ENCODE assay signal across 9 cellular contexts in the genomic region with DNA sequence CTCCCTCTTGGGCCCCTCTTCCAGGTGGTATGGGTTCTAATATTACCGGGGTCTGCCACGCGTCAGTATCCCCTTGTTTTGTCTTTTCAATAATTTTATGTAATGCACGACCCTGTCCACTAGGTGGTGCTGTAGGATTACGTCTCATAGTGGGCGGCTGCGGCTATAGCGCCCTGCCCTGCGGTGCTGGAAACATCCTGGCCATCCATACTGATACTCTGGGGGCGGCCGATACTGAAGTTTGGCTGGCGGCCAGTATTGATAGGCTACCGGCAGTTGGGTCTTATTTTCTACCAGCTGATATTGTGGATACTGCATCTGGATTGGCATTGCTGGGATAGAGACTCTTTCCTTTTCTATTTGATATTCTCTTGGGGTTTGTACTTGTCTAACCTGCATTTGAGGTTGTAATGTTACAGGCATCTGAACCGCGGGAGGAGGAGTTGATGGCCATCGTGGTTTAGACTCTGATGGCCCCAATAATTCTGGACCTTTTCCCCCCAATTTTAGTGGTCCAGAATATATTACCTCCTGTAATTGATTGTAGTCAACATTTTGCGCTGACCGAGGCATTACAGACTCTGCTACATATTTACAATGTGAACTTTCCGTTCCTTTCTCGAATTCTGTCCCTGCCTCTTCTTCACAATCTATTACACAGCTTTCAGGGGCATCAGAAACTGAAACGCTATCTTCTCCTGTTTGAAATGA. TPM values are rescaled to one million over a fixed set of nuclear protein-coding genes. Genes with fewer than 3 reads are reported as not detected.
DNase-seq lines count a peak whose midpoint lies in the region; ATAC-seq, FAIRE-seq and TF ChIP-seq lines count a peak whose summit lies in the region.
"Had no signal": no experiment of that assay in that cellular context is flagged by ENCODE, and none has a peak within 500 bp of the region (broad histone marks: within the 10 kb centered on the region; RNA-seq: fewer than 3 reads in every experiment).

No MANE protein-coding gene starts in this region.

- no peak for ATAC-seq in T-helper 17 cell
- ATAC-seq in HG03520 (IDR thresholded peaks at IDR 0.05; ENCODE audit: unreplicated experiment), result no peak
- ATAC-seq in HG02678 (IDR thresholded peaks at IDR 0.05; ENCODE audit: unreplicated experiment), result no peak

- no peak overlapping the region for H3K27ac Mint-ChIP-seq in T-helper 17 cell
- no peak overlapping the region for H3K27ac Mint-ChIP-seq in astrocyte (ENCODE audit: unreplicated experiment)
- H3K27ac Mint-ChIP-seq in immature natural killer cell, result peak overlapping the region; percentile 83 to 95 (median 88)

- H3K36me3 Mint-ChIP-seq in T-helper 17 cell (ENCODE audit: low read depth) (no peaks in the 10 kb centered on the region), astrocyte (ENCODE audit: low read depth, unreplicated experiment) (peaks cover 2% of the 10 kb centered on the region), immature natural killer cell (no peaks in the 10 kb centered on the region)

- peaks cover 10% of the 10 kb centered on the region for H3K27me3 Mint-ChIP-seq in T-helper 17 cell
- H3K27me3 Mint-ChIP-seq in astrocyte (ENCODE audit: low read depth, unreplicated experiment), result peaks cover 1% of the 10 kb centered on the region
- peaks cover 0 to 7% (median 2%) of the 10 kb centered on the region in 3 donors for H3K27me3 Mint-ChIP-seq in immature natural killer cell (ENCODE audit: low read depth in 3 of 3)

- FAIRE-seq in astrocyte (lab: Jason Lieb, UNC), result no peak

- H3K4me2 ChIP-seq in astrocyte (ENCODE audit: low read length), result peak overlapping the region; percentile 58

- H2AFZ ChIP-seq in astrocyte (ENCODE audit: low read depth, low read length), result no peak overlapping the region

- no peak overlapping the region for H3K4me3 ChIP-seq in astrocyte (ENCODE audit: insufficient read depth, low read depth, low read length)

- H3K9me3 Mint-ChIP-seq in astrocyte (ENCODE audit: unreplicated experiment) (no peaks in the 10 kb centered on the region), immature natural killer cell (no peaks in the 10 kb centered on the region)

- peaks cover 6% of the 10 kb centered on the region for H3K27me3 ChIP-seq in astrocyte (ENCODE audit: insufficient read depth, low read length)

- no peak overlapping the region for H3K27ac ChIP-seq in astrocyte (ENCODE audit: low read depth, low read length)

- no peaks in the 10 kb centered on the region for H3K36me3 ChIP-seq in astrocyte (ENCODE audit: insufficient read depth, low read length)

- peak overlapping the region; percentile 36 for H3K4me3 Mint-ChIP-seq in T-helper 17 cell
- peak overlapping the region; percentile 50 for H3K4me3 Mint-ChIP-seq in astrocyte (ENCODE audit: unreplicated experiment)
- peak overlapping the region; percentile 73 to 80 (median 76) for H3K4me3 Mint-ChIP-seq in immature natural killer cell

- no peak overlapping the region for H3K9ac ChIP-seq in astrocyte (ENCODE audit: low read length)

- peak; percentile 74 for TF ChIP-seq CTCF in astrocyte (IDR thresholded peaks at IDR 0.05; ENCODE audit: insufficient read depth, low read depth, low read length)

- H3K79me2 ChIP-seq in astrocyte (ENCODE audit: insufficient read depth, low read length), result peaks cover 9% of the 10 kb centered on the region

- H4K20me1 ChIP-seq in astrocyte (ENCODE audit: insufficient read depth, low read length), result peaks cover 12% of the 10 kb centered on the region

- DNase-seq in GF-D8 (lab: John Stamatoyannopoulos, UW), result peak; percentile 24
- DNase-seq in NCI-H1092 (lab: John Stamatoyannopoulos, UW), result peak; percentile 71
- peak; percentile 43 to 59 (median 45) for DNase-seq in T-helper 17 cell
- DNase-seq in astrocyte (ENCODE audit: low read depth), result no peak
- peak; percentile 77 to 81 (median 80) for DNase-seq in immature natural killer cell
- peak; percentile 58 to 68 for DNase-seq in stimulated activated CD4-positive, alpha-beta T cell treated with anti-CD3 and anti-CD28 coated beads, Interleukin-15, amount 100 ng/mL, for 48 hours (ENCODE audit: low read depth in 2 of 2)

- H3K4me1 Mint-ChIP-seq in T-helper 17 cell, result peaks cover 27% of the 10 kb centered on the region
- H3K4me1 Mint-ChIP-seq in astrocyte (ENCODE audit: low read depth, unreplicated experiment), result no peaks in the 10 kb centered on the region
- H3K4me1 Mint-ChIP-seq in immature natural killer cell, result peaks cover 32 to 37% of the 10 kb centered on the region in 2 donors

- peaks cover 13% of the 10 kb centered on the region for H3K4me1 ChIP-seq in astrocyte (ENCODE audit: insufficient read depth, low read length)

- H3K9me3 ChIP-seq in T-helper 17 cell (ENCODE audit: control insufficient read depth, low read length, poor library complexity, severe bottlenecking), result no peaks in the 10 kb centered on the region
- no peaks in the 10 kb centered on the region for H3K9me3 ChIP-seq in astrocyte (ENCODE audit: insufficient read depth, low read depth, low read length)

RNA-seq across cellular contexts. Expression of gene TMEM141, which starts 3.3 kb away (rescaled TPM):
- total RNA-seq in T-helper 17 cell (10 to 100 TPM; 16.5 to 21.8 TPM), astrocyte (40.8 and 46.4 TPM in 2 replicates)
- 10 to 100 TPM; 61.2 to 83.3 (median 62.1) TPM for polyA plus RNA-seq in immature natural killer cell

RNA-seq across cellular contexts. Expression of gene CCDC183, which starts 8.3 kb away (rescaled TPM):
- total RNA-seq in T-helper 17 cell (1 to 10 TPM; 1.8 to 2.2 TPM), astrocyte (0.84 and 1.3 TPM in 2 replicates)
- polyA plus RNA-seq in immature natural killer cell, result under 1 TPM; 0.37 to 0.46 (median 0.40) TPM

RNA-seq across cellular contexts. Expression of gene RABL6, which starts 19.9 kb away (rescaled TPM):
- 10 to 100 TPM; 55.6 to 59.7 TPM for total RNA-seq in T-helper 17 cell
- total RNA-seq in astrocyte, result 62.0 and 69.4 TPM in 2 replicates
- polyA plus RNA-seq in immature natural killer cell, result 10 to 100 TPM in 2 of 3 donors, 1 to 10 TPM in 1; 5.4 to 24.6 (median 11.0) TPM

RNA-seq across cellular contexts. Expression of gene LCN15, which starts 23.5 kb away (rescaled TPM):
- not detected for total RNA-seq in T-helper 17 cell
- total RNA-seq in astrocyte, result not detected in 2 replicates
- not detected for polyA plus RNA-seq in immature natural killer cell
- polyA plus RNA-seq: esophagus had no signal

RNA-seq across cellular contexts. Expression of gene LCN8, which starts 29.8 kb away (rescaled TPM):
- total RNA-seq in T-helper 17 cell (under 1 TPM in 1 of 2 donors, not detected in 1; 0.65 TPM), astrocyte (not detected in 2 replicates)
- under 1 TPM in 1 of 3 donors, not detected in 2; 0.62 TPM for polyA plus RNA-seq in immature natural killer cell
- polyA plus RNA-seq: esophagus had no signal

Comparison
In these comparisons a context has a peak if more than half of its experiments do, and no peak if none do; other contexts are left out.
1. H3K27ac Mint-ChIP-seq: peak in immature natural killer cell (6 of 6); none in T-helper 17 cell (single experiment) and astrocyte (single experiment).
2. Peak in every context shown above with its lines, with median percentiles within 50 percentile points of each other: H3K4me3 Mint-ChIP-seq.